In the genomic region with DNA sequence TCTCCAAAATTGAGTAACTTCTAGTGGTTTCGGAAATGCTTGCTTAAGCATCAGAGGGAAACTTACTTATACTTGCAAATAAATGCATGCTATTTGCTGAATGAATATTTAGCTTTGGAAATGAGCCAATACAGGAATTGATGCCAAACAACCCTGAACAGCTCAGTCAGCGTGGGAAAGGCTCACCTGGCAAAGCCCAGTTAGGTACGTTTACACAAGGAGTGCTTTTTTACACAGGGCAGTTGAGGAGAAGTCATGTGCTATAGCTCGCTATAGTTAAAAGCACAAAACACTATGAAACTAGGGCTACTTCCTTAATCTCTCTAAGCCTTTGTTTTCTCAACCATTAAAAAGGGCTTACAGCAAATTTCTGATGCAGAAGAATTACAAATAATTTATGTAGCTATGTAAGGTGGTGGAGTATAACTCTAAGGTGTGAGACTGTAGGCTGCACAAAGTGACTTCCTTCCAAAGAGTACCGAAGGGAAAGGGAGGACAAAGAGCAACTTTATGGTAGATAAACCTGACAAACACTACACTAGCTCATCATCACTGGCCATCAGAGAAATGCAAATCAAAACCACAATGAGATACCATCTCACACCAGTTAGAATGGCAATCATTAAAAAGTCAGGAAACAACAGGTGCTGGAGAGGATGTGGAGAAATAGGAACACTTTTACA, we compare ENCODE assay signal across 22 cellular contexts.
DNase-seq lines count a peak whose midpoint lies in the region; ATAC-seq and TF ChIP-seq lines count a peak whose summit lies in the region.
"Had no signal": no experiment of that assay in that cellular context is flagged by ENCODE, and none has a peak within 500 bp of the region (broad histone marks: within the 10 kb centered on the region; RNA-seq: fewer than 3 reads in every experiment).

No MANE protein-coding gene starts in this region.

- H3K4me3 ChIP-seq in endocrine pancreas (ENCODE audit: control insufficient read depth, insufficient read depth, low read length) (peak overlapping the region; percentile 10), upper lobe of right lung (no peak overlapping the region)
- H3K4me3 ChIP-seq: BLaER1 treated with 17β-estradiol and CSF1 and Interleukin-3, amounts not matched to agents 10 nM and 100 nM; breast epithelium; gastroesophageal sphincter; neural progenitor cell; tibial artery had no signal

- H3K36me3 ChIP-seq in endocrine pancreas (ENCODE audit: control insufficient read depth, insufficient read depth, low read length) (no peaks in the 10 kb centered on the region), upper lobe of right lung (no peaks in the 10 kb centered on the region)
- H3K36me3 ChIP-seq: BLaER1 treated with 17β-estradiol and CSF1 and Interleukin-3, amounts not matched to agents 10 nM and 100 nM; breast epithelium; gastroesophageal sphincter; neural progenitor cell; tibial artery had no signal

- ATAC-seq in upper lobe of right lung (peak; percentile 79), GM21737 (IDR thresholded peaks at IDR 0.05; ENCODE audit: unreplicated experiment) (no peak)
- ATAC-seq: activated naive CD8-positive, alpha-beta T cell treated with anti-CD3 and anti-CD28 coated beads, Interleukin-2, amount 50 U/mL, for 24 hours; gastroesophageal sphincter; left cardiac atrium had no signal

- DNase-seq in NCI-H1417 (lab: John Stamatoyannopoulos, UW) (peak in 2 of 3 experiments; percentile 13 to 22), NCI-H1417 treated with DMSO at 0.1 percent for 48 hours (lab: John Stamatoyannopoulos, UW) (no peak), NCI-H526 treated with DMSO at 0.1 percent for 48 hours (lab: John Stamatoyannopoulos, UW) (peak; percentile 85), upper lobe of right lung (no peak), hepatic stellate cell (ENCODE audit: low spot score) (no peak), mucosa of gallbladder (ENCODE audit: low spot score) (no peak)
- DNase-seq: activated naive CD8-positive, alpha-beta T cell treated with anti-CD3 and anti-CD28 coated beads, Interleukin-2, amount 50 U/mL, for 24 hours; dermis blood vessel endothelial cell; erythroblast; left cardiac atrium; midbrain; NCI-H226; stimulated activated CD4-positive, alpha-beta T cell treated with anti-CD3 and anti-CD28 coated beads, Interleukin-12 subunit alpha, Interleukin-12 subunit beta, amount 100 ng/mL, for 4 hours; T-helper 9 cell; tibial artery had no signal

- intact Hi-C loops in upper lobe of right lung (cut with DNase I) = no loop called here

- TF ChIP-seq CTCF in upper lobe of right lung (IDR thresholded peaks at IDR 0.05) = no peak

- H3K4me1 ChIP-seq in endocrine pancreas (ENCODE audit: control insufficient read depth, insufficient read depth, low read length) (no peaks in the 10 kb centered on the region), upper lobe of right lung (no peaks in the 10 kb centered on the region)
- H3K4me1 ChIP-seq: breast epithelium, gastroesophageal sphincter, neural progenitor cell had no signal

- no peaks in the 10 kb centered on the region for H3K9me3 ChIP-seq in endocrine pancreas (ENCODE audit: control insufficient read depth, low read length)
- H3K9me3 ChIP-seq in upper lobe of right lung = no peaks in the 10 kb centered on the region
- H3K9me3 ChIP-seq: BLaER1 treated with 17β-estradiol and CSF1 and Interleukin-3, amounts not matched to agents 10 nM and 100 nM; breast epithelium; gastroesophageal sphincter; tibial artery had no signal

- H3K27me3 ChIP-seq in endocrine pancreas (ENCODE audit: control insufficient read depth, insufficient read depth, low read length) (no peaks in the 10 kb centered on the region), upper lobe of right lung (no peaks in the 10 kb centered on the region)
- H3K27me3 ChIP-seq: BLaER1 treated with 17β-estradiol and CSF1 and Interleukin-3, amounts not matched to agents 10 nM and 100 nM; breast epithelium; gastroesophageal sphincter; neural progenitor cell; tibial artery had no signal

- no peak overlapping the region for H3K27ac ChIP-seq in upper lobe of right lung
- H3K27ac ChIP-seq: breast epithelium, gastroesophageal sphincter, HL-60, neural progenitor cell, tibial artery had no signal

- no peak overlapping the region for H3K9ac ChIP-seq in endocrine pancreas (ENCODE audit: control insufficient read depth, insufficient read depth, low read length)
- H3K9ac ChIP-seq: BLaER1 treated with 17β-estradiol and CSF1 and Interleukin-3, amounts not matched to agents 10 nM and 100 nM; neural progenitor cell had no signal

Comparison
In these comparisons a context has a peak if more than half of its experiments do, and no peak if none do; other contexts are left out.
1. DNase-seq: peak in NCI-H1417 (2 of 3) and NCI-H526 treated with DMSO at 0.1 percent for 48 hours (single experiment); none in NCI-H1417 treated with DMSO at 0.1 percent for 48 hours (single experiment), upper lobe of right lung (single experiment), hepatic stellate cell (single experiment) and mucosa of gallbladder (single experiment).